Comparison of ENCODE assay signal across 35 cellular contexts in the genomic region with DNA sequence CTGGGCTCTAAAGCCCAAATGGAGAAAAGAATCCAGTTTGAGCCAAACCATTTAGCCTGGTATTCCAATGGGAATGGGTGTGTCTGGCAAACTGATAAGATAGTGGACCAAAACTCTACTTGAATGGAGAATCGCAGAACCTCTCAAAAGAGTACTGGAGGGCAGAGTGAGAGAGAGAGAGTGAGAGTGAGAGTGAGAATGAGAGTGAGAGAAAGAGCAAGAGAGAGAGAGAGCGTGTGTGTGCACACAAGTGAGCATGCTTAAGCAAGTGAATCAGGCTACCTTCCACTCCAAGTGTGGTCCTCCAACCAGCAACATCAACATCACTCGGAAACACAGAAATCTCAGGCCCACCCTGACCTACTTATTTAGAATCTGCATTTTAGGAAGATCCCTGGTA.
"Had no signal": no experiment of that assay in that cellular context is flagged by ENCODE, and none has a peak within 500 bp of the region (broad histone marks: within the 10 kb centered on the region; RNA-seq: fewer than 3 reads in every experiment).

No MANE protein-coding gene starts in this region.

- H3K9me3 ChIP-seq: MG63 had no signal

- DNase-seq: Karpas-422, Kasumi-1, MG63, MM.1S, MV-4-11, NCI-H1048, NCI-H1092, NCI-H1092 treated with DMSO at 0.1 percent for 48 hours, NCI-H1105, NCI-H1105 treated with DMSO at 0.1 percent for 48 hours, NCI-H1417, NCI-H1417 treated with DMSO at 0.1 percent for 48 hours, NCI-H1436, NCI-H1436 treated with DMSO at 0.1 percent for 48 hours, NCI-H146, NCI-H1694, NCI-H1694 treated with DMSO at 0.1 percent for 48 hours, NCI-H187, NCI-H187 treated with DMSO at 0.1 percent for 48 hours, NCI-H1930, NCI-H2029, NCI-H2029 treated with DMSO at 0.1 percent for 48 hours, NCI-H2081, NCI-H2081 treated with DMSO at 0.1 percent for 48 hours, NCI-H2107, NCI-H2171, NCI-H2171 treated with DMSO at 0.1 percent for 48 hours, NCI-H2227 treated with DMSO at 0.1 percent for 48 hours, NCI-H226, NCI-H345, NCI-H446, NCI-H446 treated with DMSO at 0.1 percent for 48 hours, NCI-H510A, NCI-H510A treated with DMSO at 0.1 percent for 48 hours, NCI-H524 had no signal

- H3K27me3 ChIP-seq: MG63 had no signal

- H3K4me3 ChIP-seq: MG63 had no signal

- H3K36me3 ChIP-seq: MG63 had no signal
